Comparison of ENCODE assay signal across 12 cellular contexts in the genomic region with DNA sequence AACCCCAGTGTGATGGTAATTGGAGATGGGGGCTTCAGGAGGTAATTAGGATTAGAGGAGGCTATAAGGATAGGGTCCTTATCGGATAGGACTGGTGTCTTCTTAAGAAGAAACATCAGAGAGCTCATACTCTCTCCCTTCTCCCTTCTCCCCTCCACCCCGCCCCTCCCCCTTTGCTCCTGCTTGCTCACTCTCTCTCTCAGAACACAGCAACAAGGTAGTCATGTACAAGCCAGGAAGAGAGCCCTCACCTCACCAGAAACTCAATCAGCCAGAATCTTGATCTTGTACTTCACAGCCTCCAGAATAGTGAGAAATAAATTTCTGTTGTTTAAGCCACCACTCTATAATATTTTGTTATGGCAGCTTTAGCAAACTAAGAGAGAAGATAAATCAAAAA. TPM values are rescaled to one million over a fixed set of nuclear protein-coding genes. Genes with fewer than 3 reads are reported as not detected.
DNase-seq lines count a peak whose midpoint lies in the region; ATAC-seq lines count a peak whose summit lies in the region.
"Had no signal": no experiment of that assay in that cellular context is flagged by ENCODE, and none has a peak within 500 bp of the region (broad histone marks: within the 10 kb centered on the region; RNA-seq: fewer than 3 reads in every experiment).

No MANE protein-coding gene starts in this region.

- ATAC-seq in GM19397 (IDR thresholded peaks at IDR 0.05; ENCODE audit: unreplicated experiment) (no peak), HG02763 (IDR thresholded peaks at IDR 0.05; ENCODE audit: unreplicated experiment) (no peak)

- H3K4me1 ChIP-seq in ACC112 (ENCODE audit: control insufficient read depth, insufficient read depth, low read length, unreplicated experiment) = peaks cover 25% of the 10 kb centered on the region

- H3K79me2 ChIP-seq in ACC112 (ENCODE audit: control insufficient read depth, insufficient read depth, low read length, unreplicated experiment) = peaks cover 64% of the 10 kb centered on the region

- no peak overlapping the region for H2AFZ ChIP-seq in ACC112 (ENCODE audit: low read length, unreplicated experiment)

- H3K36me3 ChIP-seq in ACC112 (ENCODE audit: insufficient read depth, low read length) = peaks cover 33% of the 10 kb centered on the region

- H3K27me3 ChIP-seq in ACC112 (ENCODE audit: insufficient read depth, low read length) = no peaks in the 10 kb centered on the region

- H3K27ac ChIP-seq in ACC112 (ENCODE audit: low read depth, low read length) = no peak overlapping the region

- H3K4me3 ChIP-seq in ACC112 (ENCODE audit: low read depth, low read length) = peak overlapping the region; percentile 34; the same call in 1 of the 2 replicates

- DNase-seq in Daoy (ENCODE audit: low read depth) (peak; percentile 19), iris pigment epithelial cell (ENCODE audit: low read depth) (peak; percentile 47), NCI-H524 (lab: John Stamatoyannopoulos, UW) (no peak)
- DNase-seq in activated CD4-positive, alpha-beta T cell treated with anti-CD3 and anti-CD28 coated beads, Interleukin-2, amount 50 U/mL, for 4 hours = peak; percentile 42 to 45
- no peak for DNase-seq in effector CD4-positive, alpha-beta T cell
- DNase-seq: amniotic stem cell, COR-L47, NCI-H1930, RPMI8226 had no signal

RNA-seq across cellular contexts. Expression of gene DDX60L, which starts 4.5 kb away (rescaled TPM):
- total RNA-seq in Daoy (2014; rRNA removed; shearing (Covaris generic)) = 5.2 and 19.3 TPM in 2 replicates

RNA-seq across cellular contexts. Expression of gene PALLD, which starts 21.1 kb away (rescaled TPM):
- 36.4 and 50.0 TPM in 2 replicates for total RNA-seq in Daoy (2014; rRNA removed; shearing (Covaris generic))

Comparison
In these comparisons a context has a peak if more than half of its experiments do, and no peak if none do; other contexts are left out.
1. DNase-seq: peak in Daoy (single experiment), activated CD4-positive, alpha-beta T cell treated with anti-CD3 and anti-CD28 coated beads, Interleukin-2, amount 50 U/mL, for 4 hours (2 of 2) and iris pigment epithelial cell (single experiment); none in NCI-H524 (0 of 2) and effector CD4-positive, alpha-beta T cell (single experiment).